24 cellular contexts compared by ENCODE assay signal in genomic region chr4:113745724-113746123, GRCh38.
"Had no signal": no experiment of that assay in that cellular context is flagged by ENCODE, and none has a peak within 500 bp of the region (broad histone marks: within the 10 kb centered on the region; RNA-seq: fewer than 3 reads in every experiment).

No MANE protein-coding gene starts in this region.

- H3K9me3 ChIP-seq: left ventricle myocardium inferior, ovary, spleen, tibial nerve, uterus had no signal

- H3K9me3 Mint-ChIP-seq: immature natural killer cell; stimulated activated naive CD8-positive, alpha-beta T cell treated with anti-CD3 and anti-CD28 coated beads, Interleukin-15, amount 100 ng/mL, for 72 hours had no signal

- ATAC-seq: naive thymus-derived CD4-positive, alpha-beta T cell; natural killer cell treated with Interleukin-12 subunit alpha and Interleukin-12 subunit beta and Interleukin-15 and Interleukin-18, amount 100 ng/mL, for 72 hours; right cardiac atrium; sciatic nerve; stimulated activated memory B cell treated with anti-CD40 and anti-IgM and Interleukin-4, amounts not matched to agents 10 μg/mL and 1 μg/mL and 100 μg/mL, for 72 hours; stimulated activated naive CD8-positive, alpha-beta T cell treated with anti-CD3 and anti-CD28 coated beads, Interleukin-15, amount 100 ng/mL, for 72 hours had no signal

- H3K36me3 ChIP-seq: left ventricle myocardium inferior, ovary, tibial nerve, uterus had no signal

- H3K27me3 ChIP-seq: ovary, spleen, tibial nerve, uterus had no signal

- H3K4me3 Mint-ChIP-seq: immature natural killer cell; mesothelial cell of epicardium; naive thymus-derived CD4-positive, alpha-beta T cell; natural killer cell treated with Interleukin-12 subunit alpha and Interleukin-12 subunit beta and Interleukin-15 and Interleukin-18, amount 100 ng/mL, for 72 hours; stimulated activated memory B cell treated with anti-CD40 and anti-IgM and Interleukin-4, amounts not matched to agents 10 μg/mL and 1 μg/mL and 100 μg/mL, for 72 hours; stimulated activated naive CD8-positive, alpha-beta T cell treated with anti-CD3 and anti-CD28 coated beads, Interleukin-15, amount 100 ng/mL, for 72 hours; type B pancreatic cell had no signal

- H3K27ac ChIP-seq: ovary, spleen, tibial nerve, uterus had no signal

- H3K4me3 ChIP-seq: left ventricle myocardium inferior, lung, ovary, spleen, tibial nerve, uterus had no signal

- H3K27ac Mint-ChIP-seq: immature natural killer cell; mesothelial cell of epicardium; naive thymus-derived CD4-positive, alpha-beta T cell; natural killer cell treated with Interleukin-12 subunit alpha and Interleukin-12 subunit beta and Interleukin-15 and Interleukin-18, amount 100 ng/mL, for 72 hours; progenitor cell of endocrine pancreas; stimulated activated memory B cell treated with anti-CD40 and anti-IgM and Interleukin-4, amounts not matched to agents 10 μg/mL and 1 μg/mL and 100 μg/mL, for 72 hours; stimulated activated naive CD8-positive, alpha-beta T cell treated with anti-CD3 and anti-CD28 coated beads, Interleukin-15, amount 100 ng/mL, for 72 hours; type B pancreatic cell had no signal

- H3K27me3 Mint-ChIP-seq: naive thymus-derived CD4-positive, alpha-beta T cell; natural killer cell treated with Interleukin-12 subunit alpha and Interleukin-12 subunit beta and Interleukin-15 and Interleukin-18, amount 100 ng/mL, for 72 hours; progenitor cell of endocrine pancreas; stimulated activated memory B cell treated with anti-CD40 and anti-IgM and Interleukin-4, amounts not matched to agents 10 μg/mL and 1 μg/mL and 100 μg/mL, for 72 hours; stimulated activated naive CD8-positive, alpha-beta T cell treated with anti-CD3 and anti-CD28 coated beads, Interleukin-15, amount 100 ng/mL, for 72 hours; type B pancreatic cell had no signal

- DNase-seq: hippocampal formation; immature natural killer cell; left ventricle myocardium inferior; mesendoderm; naive thymus-derived CD4-positive, alpha-beta T cell; ovary; retina; right cardiac atrium; small intestine; spleen; stimulated activated CD4-positive, alpha-beta T cell treated with anti-CD3 and anti-CD28 coated beads, Interleukin-4, amount 100 ng/mL, for 4 hours; stimulated activated CD8-positive, alpha-beta memory T cell treated with anti-CD3 and anti-CD28 coated beads, Interleukin-4, amount 100 ng/mL, for 48 hours; stimulated activated naive CD4-positive, alpha-beta T cell treated with Interleukin-2 at 50 U/mL for 16 hours; stimulated activated naive CD8-positive, alpha-beta T cell treated with anti-CD3 and anti-CD28 coated beads, Interleukin-15, amount 100 ng/mL, for 72 hours; substantia nigra; uterus had no signal
